Comparison of ENCODE assay signal across 13 cellular contexts in the genomic region with DNA sequence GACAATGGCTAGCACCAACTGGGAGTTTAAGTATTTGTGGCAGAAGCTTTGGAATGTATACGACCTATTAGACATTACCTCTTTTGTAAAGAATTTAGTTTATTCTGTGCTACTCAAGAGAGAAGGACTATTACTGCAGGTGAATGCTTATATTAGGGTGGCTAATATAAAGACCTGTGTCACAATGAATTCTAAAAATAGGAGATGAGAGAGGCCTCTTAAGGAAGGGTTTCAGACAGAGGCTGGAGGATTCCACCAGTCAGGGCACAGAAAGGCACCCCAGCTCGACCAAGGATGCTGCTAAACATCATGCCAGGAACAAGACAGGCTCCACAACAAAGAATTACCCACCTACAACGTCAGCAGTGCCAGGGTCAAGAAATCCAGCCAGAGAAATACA.
"Had no signal": no experiment of that assay in that cellular context is flagged by ENCODE, and none has a peak within 500 bp of the region (broad histone marks: within the 10 kb centered on the region; RNA-seq: fewer than 3 reads in every experiment).

No MANE protein-coding gene starts in this region.

- H3K4me3 ChIP-seq: body of pancreas, prostate gland, SJCRH30, thyroid gland had no signal

- ATAC-seq: body of pancreas; left colon; stimulated activated naive B cell treated with anti-CD40 and anti-IgM and Interleukin-4, amounts not matched to agents 10 μg/mL and 1 μg/mL and 100 μg/mL, for 72 hours had no signal

- H3K9me3 ChIP-seq: body of pancreas, prostate gland, SJCRH30, thyroid gland had no signal

- H3K27me3 ChIP-seq: body of pancreas, SJCRH30, thyroid gland had no signal

- DNase-seq: activated CD4-positive, alpha-beta T cell treated with anti-CD3 and anti-CD28 coated beads, Interleukin-2, amount 50 U/mL, for 4 hours; activated gamma-delta T cell; body of pancreas; cortex of kidney; effector CD4-positive, alpha-beta T cell; head of caudate nucleus; left colon; SJCRH30; stimulated activated naive B cell treated with anti-CD40 and anti-IgM and Interleukin-4, amounts not matched to agents 10 μg/mL and 1 μg/mL and 100 μg/mL, for 72 hours; T-helper 2 cell; thyroid gland had no signal

- H3K27ac ChIP-seq: body of pancreas, prostate gland, SJCRH30, thyroid gland, VCaP had no signal

- H3K36me3 ChIP-seq: prostate gland, SJCRH30, thyroid gland had no signal

- H3K4me1 ChIP-seq: prostate gland, thyroid gland had no signal
